In genomic region chr4:14726441-14727405, GRCh38 we compare ENCODE assay signal across 2 cellular contexts.
TF ChIP-seq lines count a peak whose summit lies in the region.

No MANE protein-coding gene starts in this region.

TF ChIP-seq in GM23338, 12 proteins besides CTCF, POLR2A, EP300 and RAD21 (continued from another document):
- TF ChIP-seq REST (IDR thresholded peaks at IDR 0.05; ENCODE audit: unreplicated experiment) (no peak), EZH2 (IDR thresholded peaks at IDR 0.05; ENCODE audit: low read depth, unreplicated experiment) (no peak), POLR2AphosphoS5 (IDR thresholded peaks at IDR 0.05; ENCODE audit: low read depth) (no peak), ZNF114 (CRISPR knock-in tag; IDR thresholded peaks at IDR 0.05) (no peak)
- TF ChIP-seq, protein P1, sequence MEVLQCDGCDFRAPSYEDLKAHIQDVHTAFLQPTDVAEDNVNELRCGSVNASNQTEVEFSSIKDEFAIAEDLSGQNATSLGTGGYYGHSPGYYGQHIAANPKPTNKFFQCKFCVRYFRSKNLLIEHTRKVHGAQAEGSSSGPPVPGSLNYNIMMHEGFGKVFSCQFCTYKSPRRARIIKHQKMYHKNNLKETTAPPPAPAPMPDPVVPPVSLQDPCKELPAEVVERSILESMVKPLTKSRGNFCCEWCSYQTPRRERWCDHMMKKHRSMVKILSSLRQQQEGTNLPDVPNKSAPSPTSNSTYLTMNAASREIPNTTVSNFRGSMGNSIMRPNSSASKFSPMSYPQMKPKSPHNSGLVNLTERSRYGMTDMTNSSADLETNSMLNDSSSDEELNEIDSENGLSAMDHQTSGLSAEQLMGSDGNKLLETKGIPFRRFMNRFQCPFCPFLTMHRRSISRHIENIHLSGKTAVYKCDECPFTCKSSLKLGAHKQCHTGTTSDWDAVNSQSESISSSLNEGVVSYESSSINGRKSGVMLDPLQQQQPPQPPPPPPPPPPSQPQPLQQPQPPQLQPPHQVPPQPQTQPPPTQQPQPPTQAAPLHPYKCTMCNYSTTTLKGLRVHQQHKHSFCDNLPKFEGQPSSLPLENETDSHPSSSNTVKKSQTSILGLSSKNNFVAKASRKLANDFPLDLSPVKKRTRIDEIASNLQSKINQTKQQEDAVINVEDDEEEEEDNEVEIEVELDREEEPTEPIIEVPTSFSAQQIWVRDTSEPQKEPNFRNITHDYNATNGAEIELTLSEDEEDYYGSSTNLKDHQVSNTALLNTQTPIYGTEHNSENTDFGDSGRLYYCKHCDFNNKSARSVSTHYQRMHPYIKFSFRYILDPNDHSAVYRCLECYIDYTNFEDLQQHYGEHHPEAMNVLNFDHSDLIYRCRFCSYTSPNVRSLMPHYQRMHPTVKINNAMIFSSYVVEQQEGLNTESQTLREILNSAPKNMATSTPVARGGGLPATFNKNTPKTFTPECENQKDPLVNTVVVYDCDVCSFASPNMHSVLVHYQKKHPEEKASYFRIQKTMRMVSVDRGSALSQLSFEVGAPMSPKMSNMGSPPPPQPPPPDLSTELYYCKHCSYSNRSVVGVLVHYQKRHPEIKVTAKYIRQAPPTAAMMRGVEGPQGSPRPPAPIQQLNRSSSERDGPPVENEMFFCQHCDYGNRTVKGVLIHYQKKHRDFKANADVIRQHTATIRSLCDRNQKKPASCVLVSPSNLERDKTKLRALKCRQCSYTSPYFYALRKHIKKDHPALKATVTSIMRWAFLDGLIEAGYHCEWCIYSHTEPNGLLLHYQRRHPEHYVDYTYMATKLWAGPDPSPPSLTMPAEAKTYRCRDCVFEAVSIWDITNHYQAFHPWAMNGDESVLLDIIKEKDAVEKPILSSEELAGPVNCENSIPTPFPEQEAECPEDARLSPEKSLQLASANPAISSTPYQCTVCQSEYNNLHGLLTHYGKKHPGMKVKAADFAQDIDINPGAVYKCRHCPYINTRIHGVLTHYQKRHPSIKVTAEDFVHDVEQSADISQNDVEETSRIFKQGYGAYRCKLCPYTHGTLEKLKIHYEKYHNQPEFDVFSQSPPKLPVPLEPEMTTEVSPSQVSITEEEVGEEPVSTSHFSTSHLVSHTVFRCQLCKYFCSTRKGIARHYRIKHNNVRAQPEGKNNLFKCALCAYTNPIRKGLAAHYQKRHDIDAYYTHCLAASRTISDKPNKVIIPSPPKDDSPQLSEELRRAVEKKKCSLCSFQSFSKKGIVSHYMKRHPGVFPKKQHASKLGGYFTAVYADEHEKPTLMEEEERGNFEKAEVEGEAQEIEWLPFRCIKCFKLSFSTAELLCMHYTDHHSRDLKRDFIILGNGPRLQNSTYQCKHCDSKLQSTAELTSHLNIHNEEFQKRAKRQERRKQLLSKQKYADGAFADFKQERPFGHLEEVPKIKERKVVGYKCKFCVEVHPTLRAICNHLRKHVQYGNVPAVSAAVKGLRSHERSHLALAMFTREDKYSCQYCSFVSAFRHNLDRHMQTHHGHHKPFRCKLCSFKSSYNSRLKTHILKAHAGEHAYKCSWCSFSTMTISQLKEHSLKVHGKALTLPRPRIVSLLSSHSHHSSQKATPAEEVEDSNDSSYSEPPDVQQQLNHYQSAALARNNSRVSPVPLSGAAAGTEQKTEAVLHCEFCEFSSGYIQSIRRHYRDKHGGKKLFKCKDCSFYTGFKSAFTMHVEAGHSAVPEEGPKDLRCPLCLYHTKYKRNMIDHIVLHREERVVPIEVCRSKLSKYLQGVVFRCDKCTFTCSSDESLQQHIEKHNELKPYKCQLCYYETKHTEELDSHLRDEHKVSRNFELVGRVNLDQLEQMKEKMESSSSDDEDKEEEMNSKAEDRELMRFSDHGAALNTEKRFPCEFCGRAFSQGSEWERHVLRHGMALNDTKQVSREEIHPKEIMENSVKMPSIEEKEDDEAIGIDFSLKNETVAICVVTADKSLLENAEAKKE (CRISPR knock-in tag; IDR thresholded peaks at IDR 0.05): no peak
TF ChIP-seq in GM23338: peak in this region for 0.

TF ChIP-seq in GM12878, 131 proteins besides CTCF, POLR2A, EP300 and RAD21 (continued from another document):
- TF ChIP-seq, protein P2, sequence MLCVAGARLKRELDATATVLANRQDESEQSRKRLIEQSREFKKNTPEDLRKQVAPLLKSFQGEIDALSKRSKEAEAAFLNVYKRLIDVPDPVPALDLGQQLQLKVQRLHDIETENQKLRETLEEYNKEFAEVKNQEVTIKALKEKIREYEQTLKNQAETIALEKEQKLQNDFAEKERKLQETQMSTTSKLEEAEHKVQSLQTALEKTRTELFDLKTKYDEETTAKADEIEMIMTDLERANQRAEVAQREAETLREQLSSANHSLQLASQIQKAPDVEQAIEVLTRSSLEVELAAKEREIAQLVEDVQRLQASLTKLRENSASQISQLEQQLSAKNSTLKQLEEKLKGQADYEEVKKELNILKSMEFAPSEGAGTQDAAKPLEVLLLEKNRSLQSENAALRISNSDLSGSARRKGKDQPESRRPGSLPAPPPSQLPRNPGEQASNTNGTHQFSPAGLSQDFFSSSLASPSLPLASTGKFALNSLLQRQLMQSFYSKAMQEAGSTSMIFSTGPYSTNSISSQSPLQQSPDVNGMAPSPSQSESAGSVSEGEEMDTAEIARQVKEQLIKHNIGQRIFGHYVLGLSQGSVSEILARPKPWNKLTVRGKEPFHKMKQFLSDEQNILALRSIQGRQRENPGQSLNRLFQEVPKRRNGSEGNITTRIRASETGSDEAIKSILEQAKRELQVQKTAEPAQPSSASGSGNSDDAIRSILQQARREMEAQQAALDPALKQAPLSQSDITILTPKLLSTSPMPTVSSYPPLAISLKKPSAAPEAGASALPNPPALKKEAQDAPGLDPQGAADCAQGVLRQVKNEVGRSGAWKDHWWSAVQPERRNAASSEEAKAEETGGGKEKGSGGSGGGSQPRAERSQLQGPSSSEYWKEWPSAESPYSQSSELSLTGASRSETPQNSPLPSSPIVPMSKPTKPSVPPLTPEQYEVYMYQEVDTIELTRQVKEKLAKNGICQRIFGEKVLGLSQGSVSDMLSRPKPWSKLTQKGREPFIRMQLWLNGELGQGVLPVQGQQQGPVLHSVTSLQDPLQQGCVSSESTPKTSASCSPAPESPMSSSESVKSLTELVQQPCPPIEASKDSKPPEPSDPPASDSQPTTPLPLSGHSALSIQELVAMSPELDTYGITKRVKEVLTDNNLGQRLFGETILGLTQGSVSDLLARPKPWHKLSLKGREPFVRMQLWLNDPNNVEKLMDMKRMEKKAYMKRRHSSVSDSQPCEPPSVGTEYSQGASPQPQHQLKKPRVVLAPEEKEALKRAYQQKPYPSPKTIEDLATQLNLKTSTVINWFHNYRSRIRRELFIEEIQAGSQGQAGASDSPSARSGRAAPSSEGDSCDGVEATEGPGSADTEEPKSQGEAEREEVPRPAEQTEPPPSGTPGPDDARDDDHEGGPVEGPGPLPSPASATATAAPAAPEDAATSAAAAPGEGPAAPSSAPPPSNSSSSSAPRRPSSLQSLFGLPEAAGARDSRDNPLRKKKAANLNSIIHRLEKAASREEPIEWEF (IDR thresholded peaks at IDR 0.05; ENCODE audit: insufficient replicate concordance, low read depth, low read length): no peak
- TF ChIP-seq NR2F1 (conservative IDR thresholded peaks at IDR 0.05) (no peak), ESRRA (IDR thresholded peaks at IDR 0.05; ENCODE audit: low read length) (no peak), POLR2AphosphoS2 (IDR thresholded peaks at IDR 0.05; ENCODE audit: low read depth, low read length) (no peak), MXI1 (IDR thresholded peaks at IDR 0.05; ENCODE audit: low read depth, low read length) (no peak), POLR2AphosphoS5 (IDR thresholded peaks at IDR 0.05; ENCODE audit: low read length) (no peak), SREBF1 (IDR thresholded peaks at IDR 0.05; ENCODE audit: low read length) (no peak)
- TF ChIP-seq, protein P3, sequence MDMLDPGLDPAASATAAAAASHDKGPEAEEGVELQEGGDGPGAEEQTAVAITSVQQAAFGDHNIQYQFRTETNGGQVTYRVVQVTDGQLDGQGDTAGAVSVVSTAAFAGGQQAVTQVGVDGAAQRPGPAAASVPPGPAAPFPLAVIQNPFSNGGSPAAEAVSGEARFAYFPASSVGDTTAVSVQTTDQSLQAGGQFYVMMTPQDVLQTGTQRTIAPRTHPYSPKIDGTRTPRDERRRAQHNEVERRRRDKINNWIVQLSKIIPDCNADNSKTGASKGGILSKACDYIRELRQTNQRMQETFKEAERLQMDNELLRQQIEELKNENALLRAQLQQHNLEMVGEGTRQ (IDR thresholded peaks at IDR 0.05; ENCODE audit: borderline replicate concordance, low read depth, low read length): no peak
- TF ChIP-seq, protein P4, sequence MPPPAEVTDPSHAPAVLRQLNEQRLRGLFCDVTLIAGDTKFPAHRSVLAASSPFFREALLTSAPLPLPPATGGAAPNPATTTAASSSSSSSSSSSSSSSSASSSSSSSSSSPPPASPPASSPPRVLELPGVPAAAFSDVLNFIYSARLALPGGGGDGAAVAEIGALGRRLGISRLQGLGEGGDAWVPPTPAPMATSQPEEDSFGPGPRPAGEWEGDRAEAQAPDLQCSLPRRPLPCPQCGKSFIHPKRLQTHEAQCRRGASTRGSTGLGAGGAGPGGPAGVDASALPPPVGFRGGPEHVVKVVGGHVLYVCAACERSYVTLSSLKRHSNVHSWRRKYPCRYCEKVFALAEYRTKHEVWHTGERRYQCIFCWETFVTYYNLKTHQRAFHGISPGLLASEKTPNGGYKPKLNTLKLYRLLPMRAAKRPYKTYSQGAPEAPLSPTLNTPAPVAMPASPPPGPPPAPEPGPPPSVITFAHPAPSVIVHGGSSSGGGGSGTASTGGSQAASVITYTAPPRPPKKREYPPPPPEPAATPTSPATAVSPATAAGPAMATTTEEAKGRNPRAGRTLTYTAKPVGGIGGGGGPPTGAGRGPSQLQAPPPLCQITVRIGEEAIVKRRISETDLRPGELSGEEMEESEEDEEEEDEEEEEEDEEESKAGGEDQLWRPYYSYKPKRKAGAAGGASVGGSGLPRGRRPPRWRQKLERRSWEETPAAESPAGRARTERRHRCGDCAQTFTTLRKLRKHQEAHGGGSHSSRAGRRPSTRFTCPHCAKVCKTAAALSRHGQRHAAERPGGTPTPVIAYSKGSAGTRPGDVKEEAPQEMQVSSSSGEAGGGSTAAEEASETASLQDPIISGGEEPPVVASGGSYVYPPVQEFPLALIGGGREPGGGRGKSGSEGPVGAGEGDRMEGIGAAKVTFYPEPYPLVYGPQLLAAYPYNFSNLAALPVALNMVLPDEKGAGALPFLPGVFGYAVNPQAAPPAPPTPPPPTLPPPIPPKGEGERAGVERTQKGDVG (CRISPR knock-in tag; IDR thresholded peaks at IDR 0.05): no peak
- TF ChIP-seq, protein P5, sequence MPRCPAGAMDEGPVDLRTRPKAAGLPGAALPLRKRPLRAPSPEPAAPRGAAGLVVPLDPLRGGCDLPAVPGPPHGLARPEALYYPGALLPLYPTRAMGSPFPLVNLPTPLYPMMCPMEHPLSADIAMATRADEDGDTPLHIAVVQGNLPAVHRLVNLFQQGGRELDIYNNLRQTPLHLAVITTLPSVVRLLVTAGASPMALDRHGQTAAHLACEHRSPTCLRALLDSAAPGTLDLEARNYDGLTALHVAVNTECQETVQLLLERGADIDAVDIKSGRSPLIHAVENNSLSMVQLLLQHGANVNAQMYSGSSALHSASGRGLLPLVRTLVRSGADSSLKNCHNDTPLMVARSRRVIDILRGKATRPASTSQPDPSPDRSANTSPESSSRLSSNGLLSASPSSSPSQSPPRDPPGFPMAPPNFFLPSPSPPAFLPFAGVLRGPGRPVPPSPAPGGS (IDR thresholded peaks at IDR 0.05; ENCODE audit: borderline replicate concordance, insufficient read depth, low read depth, low read length, poor library complexity, severe bottlenecking): no peak
